ENCODE assay signal across 1 cellular context in genomic region chr16:49834496-49835009, GRCh38.
TF ChIP-seq lines count a peak whose summit lies in the region.

No MANE protein-coding gene starts in this region.

TF ChIP-seq in GM23338, 12 proteins besides CTCF, POLR2A, EP300 and RAD21 (continued from another document):
- TF ChIP-seq EZH2phosphoT487 (IDR thresholded peaks at IDR 0.05; ENCODE audit: unreplicated experiment) (no peak), STAT1 (IDR thresholded peaks at IDR 0.05; ENCODE audit: unreplicated experiment) (no peak), EZH2 (IDR thresholded peaks at IDR 0.05; ENCODE audit: low read depth, unreplicated experiment) (no peak), CREB1 (CRISPR knock-in tag; IDR thresholded peaks at IDR 0.05; ENCODE audit: low read depth) (no peak), JUNB (IDR thresholded peaks at IDR 0.05; ENCODE audit: unreplicated experiment) (no peak), ZNF331 (CRISPR knock-in tag; IDR thresholded peaks at IDR 0.05; ENCODE audit: low read depth) (no peak), REST (IDR thresholded peaks at IDR 0.05; ENCODE audit: unreplicated experiment) (no peak), ETS1 (IDR thresholded peaks at IDR 0.05) (no peak)
TF ChIP-seq in GM23338: peak in this region for 0.
